In the genomic region with DNA sequence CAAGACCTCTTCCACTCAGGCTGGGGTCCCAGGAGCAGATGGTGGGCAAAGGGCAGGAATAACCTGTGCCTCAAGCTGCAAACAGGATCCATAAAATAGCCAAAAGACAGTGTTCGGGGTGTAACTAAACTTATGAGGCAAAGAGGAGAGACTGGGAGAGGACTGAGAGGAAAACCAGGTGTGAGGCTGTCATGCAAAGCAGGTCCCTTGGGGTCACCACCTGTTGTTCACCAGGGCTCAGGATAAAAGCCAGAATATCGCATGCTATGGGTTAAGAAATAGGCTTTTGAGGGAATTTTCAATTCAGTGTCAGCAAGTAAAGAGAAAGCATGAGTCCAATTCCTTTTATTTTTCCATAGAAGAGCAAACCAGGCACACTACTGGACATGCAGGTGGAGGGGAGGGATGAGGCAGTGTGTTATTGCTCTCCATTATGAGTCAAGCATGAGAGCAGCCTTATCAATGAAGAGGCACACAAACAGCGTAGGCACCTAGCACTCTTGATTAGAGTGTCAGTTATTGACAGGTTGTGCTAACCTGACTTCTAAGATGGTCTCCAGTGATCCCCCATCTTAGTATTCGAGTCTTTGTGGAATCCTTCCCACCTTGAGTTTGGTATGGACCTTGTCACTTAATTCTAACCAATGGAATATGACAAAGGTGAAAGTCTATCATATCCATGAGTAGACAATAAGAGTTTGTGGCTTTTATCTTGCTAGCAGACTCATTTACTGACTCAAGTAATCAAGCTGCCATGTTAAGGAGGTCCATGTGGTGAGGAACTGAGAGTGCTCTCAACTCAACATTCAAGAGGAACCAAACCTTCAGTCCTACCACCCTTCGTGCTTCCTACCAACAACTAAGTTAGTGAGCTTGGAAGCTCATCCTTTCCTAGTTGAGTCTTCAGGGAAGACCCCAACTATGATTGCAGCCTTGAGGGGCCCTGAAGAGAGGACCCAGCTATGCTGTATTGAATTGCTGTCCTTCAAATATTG, we compare ENCODE assay signal across 9 cellular contexts. TPM values are rescaled to one million over a fixed set of nuclear protein-coding genes. Genes with fewer than 3 reads are reported as not detected.
A peak's percentile ranks its signal among the peaks of the same experiment; 100 is the strongest.
DNase-seq lines count a peak whose midpoint lies in the region; FAIRE-seq and TF ChIP-seq lines count a peak whose summit lies in the region.
"Had no signal": no experiment of that assay in that cellular context is flagged by ENCODE, and none has a peak within 500 bp of the region (broad histone marks: within the 10 kb centered on the region; RNA-seq: fewer than 3 reads in every experiment).

No MANE protein-coding gene starts in this region.

- no peak for TF ChIP-seq CTCF in HL-60 (IDR thresholded peaks at IDR 0.05; ENCODE audit: insufficient read depth, low read length)
- TF ChIP-seq CTCF in coronary artery (IDR thresholded peaks at IDR 0.05) = no peak
- TF ChIP-seq CTCF in D721Med (IDR thresholded peaks at IDR 0.05; ENCODE audit: insufficient read depth, missing control alignments) = no peak

- no peaks in the 10 kb centered on the region for H3K27me3 Mint-ChIP-seq in activated T-helper 1 cell treated with anti-CD3 and anti-CD28 coated beads, Interleukin-12 subunit alpha, Interleukin-12 subunit beta, Interleukin-2, Interleukin-4 antibody, amounts not matched to agents 30 ng/mL and 10 ng/mL and 1 ng/mL, durations not matched to agents 14 hours and 24 hours and 36 hours (ENCODE audit: insufficient read depth)

- H3K9me3 Mint-ChIP-seq in activated T-helper 1 cell treated with anti-CD3 and anti-CD28 coated beads, Interleukin-12 subunit alpha, Interleukin-12 subunit beta, Interleukin-2, Interleukin-4 antibody, amounts not matched to agents 30 ng/mL and 10 ng/mL and 1 ng/mL, durations not matched to agents 14 hours and 24 hours and 36 hours = peaks cover 4% of the 10 kb centered on the region

- H3K4me1 Mint-ChIP-seq in activated T-helper 1 cell treated with anti-CD3 and anti-CD28 coated beads, Interleukin-12 subunit alpha, Interleukin-12 subunit beta, Interleukin-2, Interleukin-4 antibody, amounts not matched to agents 30 ng/mL and 10 ng/mL and 1 ng/mL, durations not matched to agents 14 hours and 24 hours and 36 hours (ENCODE audit: low read depth) = peaks cover 47% of the 10 kb centered on the region

- no peaks in the 10 kb centered on the region for H3K27me3 ChIP-seq in HL-60 (ENCODE audit: insufficient read depth, poor library complexity, severe bottlenecking)
- H3K27me3 ChIP-seq: cardiac muscle cell had no signal

- H3K4me3 ChIP-seq in HL-60 (replicated peaks; ENCODE audit: insufficient read depth, low read length) (no peak overlapping the region), skin epidermis (no peak overlapping the region), coronary artery (no peak overlapping the region)
- H3K4me3 ChIP-seq: cardiac muscle cell had no signal

- peak overlapping the region; percentile 93 for H3K27ac Mint-ChIP-seq in activated T-helper 1 cell treated with anti-CD3 and anti-CD28 coated beads, Interleukin-12 subunit alpha, Interleukin-12 subunit beta, Interleukin-2, Interleukin-4 antibody, amounts not matched to agents 30 ng/mL and 10 ng/mL and 1 ng/mL, durations not matched to agents 14 hours and 24 hours and 36 hours

- DNase-seq in HL-60 (ENCODE audit: low read depth in 1 of 2, low spot score in 1 of 2) = peak in 1 of 2 experiments; percentile 35
- no peak for DNase-seq in activated T-helper 1 cell treated with anti-CD3 and anti-CD28 coated beads, Interleukin-12 subunit alpha, Interleukin-12 subunit beta, Interleukin-2, Interleukin-4 antibody, amounts not matched to agents 30 ng/mL and 10 ng/mL and 1 ng/mL, durations not matched to agents 14 hours and 24 hours and 36 hours (ENCODE audit: low spot score)
- no peak for DNase-seq in head of caudate nucleus
- DNase-seq in coronary artery (ENCODE audit: low spot score) = no peak
- no peak for DNase-seq in D721Med (ENCODE audit: insufficient read length, low spot score)
- DNase-seq: NCI-H69 had no signal

- FAIRE-seq in D721Med (lab: Jason Lieb, UNC) = no peak

- peak; percentile 18 for TF ChIP-seq POLR2A in GM18526 (IDR thresholded peaks at IDR 0.05; ENCODE audit: extremely low read depth, insufficient read length)

- H3K4me3 Mint-ChIP-seq in activated T-helper 1 cell treated with anti-CD3 and anti-CD28 coated beads, Interleukin-12 subunit alpha, Interleukin-12 subunit beta, Interleukin-2, Interleukin-4 antibody, amounts not matched to agents 30 ng/mL and 10 ng/mL and 1 ng/mL, durations not matched to agents 14 hours and 24 hours and 36 hours = peak overlapping the region; percentile 19

- intact Hi-C loops in activated T-helper 1 cell treated with anti-CD3 and anti-CD28 coated beads, Interleukin-12 subunit alpha, Interleukin-12 subunit beta, Interleukin-2, Interleukin-4 antibody, amounts not matched to agents 30 ng/mL and 10 ng/mL and 1 ng/mL, durations not matched to agents 14 hours and 24 hours and 36 hours (cut with micrococcal nuclease) = loop anchor here (1.0 kb wide), 1 partner anchor 8 kb away; no protein-coding TSS in a partner anchor
- intact Hi-C loops in head of caudate nucleus (cut with DNase I) = no loop called here

- H3K27ac ChIP-seq in HL-60 (replicated peaks) = peak overlapping the region; percentile 86
- peak overlapping the region in 12 of 21 experiments; percentile 41 to 88 (median 70) for H3K27ac ChIP-seq in skin epidermis
- no peak overlapping the region for H3K27ac ChIP-seq in coronary artery
- H3K27ac ChIP-seq: cardiac muscle cell had no signal

- H3K36me3 Mint-ChIP-seq in activated T-helper 1 cell treated with anti-CD3 and anti-CD28 coated beads, Interleukin-12 subunit alpha, Interleukin-12 subunit beta, Interleukin-2, Interleukin-4 antibody, amounts not matched to agents 30 ng/mL and 10 ng/mL and 1 ng/mL, durations not matched to agents 14 hours and 24 hours and 36 hours (ENCODE audit: low read depth) = peaks cover 3% of the 10 kb centered on the region

RNA-seq across cellular contexts. Expression of a gene that starts 18.8 kb away (rescaled TPM):
- 476 and 483 TPM in 2 replicates for total RNA-seq in activated T-helper 1 cell treated with anti-CD3 and anti-CD28 coated beads, Interleukin-12 subunit alpha, Interleukin-12 subunit beta, Interleukin-2, Interleukin-4 antibody, amounts not matched to agents 30 ng/mL and 10 ng/mL and 1 ng/mL, durations not matched to agents 14 hours and 24 hours and 36 hours

RNA-seq across cellular contexts. Expression of a gene that starts 48.1 kb away (rescaled TPM):
- total RNA-seq in activated T-helper 1 cell treated with anti-CD3 and anti-CD28 coated beads, Interleukin-12 subunit alpha, Interleukin-12 subunit beta, Interleukin-2, Interleukin-4 antibody, amounts not matched to agents 30 ng/mL and 10 ng/mL and 1 ng/mL, durations not matched to agents 14 hours and 24 hours and 36 hours = 86.3 and 92.4 TPM in 2 replicates

RNA-seq across cellular contexts. Expression of a gene that starts 48.9 kb away (rescaled TPM):
- 41.6 and 42.1 TPM in 2 replicates for total RNA-seq in activated T-helper 1 cell treated with anti-CD3 and anti-CD28 coated beads, Interleukin-12 subunit alpha, Interleukin-12 subunit beta, Interleukin-2, Interleukin-4 antibody, amounts not matched to agents 30 ng/mL and 10 ng/mL and 1 ng/mL, durations not matched to agents 14 hours and 24 hours and 36 hours

Comparison
In these comparisons a context has a peak if more than half of its experiments do, and no peak if none do; other contexts are left out.
1. H3K27ac ChIP-seq: peak in HL-60 (single experiment) and skin epidermis (12 of 21); none in coronary artery (0 of 2).